25 cellular contexts compared by ENCODE assay signal in the genomic region with DNA sequence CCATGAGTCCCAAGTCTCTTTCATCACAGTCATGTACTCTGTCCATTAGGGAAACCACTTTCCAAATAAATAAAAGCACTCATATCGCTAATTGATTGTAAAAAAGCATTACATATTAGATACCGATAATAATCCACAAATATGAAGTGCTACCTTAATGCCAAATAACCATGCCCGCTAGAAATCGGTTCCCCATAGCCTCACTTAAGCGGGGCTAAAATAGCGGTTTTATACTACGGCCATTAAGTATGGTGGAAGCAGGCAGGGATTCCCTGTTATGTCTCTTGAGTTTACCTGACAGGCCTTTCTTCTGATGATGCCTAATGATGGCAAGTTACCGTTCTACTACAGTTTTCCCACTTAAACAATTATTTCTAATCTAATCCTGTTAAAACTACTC. TPM values are rescaled to one million over a fixed set of nuclear protein-coding genes. Genes with fewer than 3 reads are reported as not detected.
A peak's percentile ranks its signal among the peaks of the same experiment; 100 is the strongest.
DNase-seq lines count a peak whose midpoint lies in the region; ATAC-seq and TF ChIP-seq lines count a peak whose summit lies in the region.
"Had no signal": no experiment of that assay in that cellular context is flagged by ENCODE, and none has a peak within 500 bp of the region (broad histone marks: within the 10 kb centered on the region; RNA-seq: fewer than 3 reads in every experiment).

No MANE protein-coding gene starts in this region.

- DNase-seq in activated CD4-positive, alpha-beta T cell treated with anti-CD3 and anti-CD28 coated beads, Interleukin-2, amount 10 ng/mL, durations not matched to agents 24 days and 14 days: no peak
- no peak for DNase-seq in activated CD4-positive, alpha-beta T cell treated with anti-CD3 and anti-CD28 coated beads, Interleukin-2, amount 50 U/mL, for 4 hours
- DNase-seq in CD4-positive, alpha-beta T cell: no peak
- no peak for DNase-seq in endothelial cell (ENCODE audit: low spot score)
- DNase-seq in right cardiac atrium: no peak
- no peak for DNase-seq in mesothelial cell of epicardium (ENCODE audit: low spot score in 2 of 2, unreplicated experiment in 2 of 2)
- DNase-seq in heart left ventricle: no peak
- DNase-seq: activated CD4-positive, alpha-beta T cell treated with anti-CD3 and anti-CD28 coated beads, Interleukin-2, amount 50 U/mL, for 1 hour; amniotic stem cell; cortex of kidney; GDM1; head of caudate nucleus; left lung; MG63; NCI-H1436 treated with DMSO at 0.1 percent for 48 hours; NCI-H2171; NCI-H69; substantia nigra; SW 1271; uterus had no signal

- H3K4me3 ChIP-seq in right cardiac atrium (ENCODE audit: low read length): no peak overlapping the region
- no peak overlapping the region for H3K4me3 ChIP-seq in heart left ventricle
- H3K4me3 ChIP-seq: BLaER1, left lung, MG63, uterus had no signal

- H3K4me1 ChIP-seq in right cardiac atrium (ENCODE audit: control insufficient read depth, insufficient read depth, low read length): no peaks in the 10 kb centered on the region
- H3K4me1 ChIP-seq in heart left ventricle: peaks cover 4 to 70% (median 25%) of the 10 kb centered on the region in 12 donors

- no peak overlapping the region for H3K27ac ChIP-seq in CD4-positive, alpha-beta T cell (ENCODE audit: low read depth, low read length)
- 0 out of 2 replicates have a peak overlapping the region, but pooled peaks have one; percentile 98 for H3K27ac ChIP-seq in VCaP
- no peak overlapping the region for H3K27ac ChIP-seq in right cardiac atrium (ENCODE audit: low read length)
- H3K27ac ChIP-seq in heart left ventricle: no peak overlapping the region
- H3K27ac ChIP-seq: BLaER1, left lung, neutrophil, uterus had no signal

- POLR2A ChIA-PET in CD4-positive, alpha-beta T cell (lab: Charles Lee): interaction anchor here (6.3 kb wide), 1 partner anchor 36 kb away, joined by 360 read pairs; no protein-coding TSS in a partner anchor

- WGBS in right cardiac atrium: 94% methylated on average over 8 of the region's 8 CpGs
- WGBS in heart left ventricle, 4 donors: 85 to 96% (median 92%) methylated on average over 8 of the region's 8 CpGs

- H3K9me3 Mint-ChIP-seq in activated CD4-positive, alpha-beta T cell treated with anti-CD3 and anti-CD28 coated beads, Interleukin-2, amount 10 ng/mL, durations not matched to agents 24 days and 14 days: no peaks in the 10 kb centered on the region
- H3K9me3 Mint-ChIP-seq in CD4-positive, alpha-beta T cell: no peaks in the 10 kb centered on the region
- H3K9me3 Mint-ChIP-seq in endothelial cell (ENCODE audit: unreplicated experiment): no peaks in the 10 kb centered on the region
- no peaks in the 10 kb centered on the region for H3K9me3 Mint-ChIP-seq in mesothelial cell of epicardium
- H3K9me3 Mint-ChIP-seq: activated T-helper 2 cell treated with anti-CD3 and anti-CD28 coated beads, Interferon-gamma antibody, Interleukin-2, Interleukin-4, amounts not matched to agents 10 μg/mL and 5 μg/mL and 100 μg/mL, durations not matched to agents 14 hours and 24 hours and 36 hours had no signal

- H3K4me3 Mint-ChIP-seq in activated CD4-positive, alpha-beta T cell treated with anti-CD3 and anti-CD28 coated beads, Interleukin-2, amount 10 ng/mL, durations not matched to agents 24 days and 14 days: peak overlapping the region; percentile 64
- H3K4me3 Mint-ChIP-seq in CD4-positive, alpha-beta T cell: peak overlapping the region; percentile 79
- H3K4me3 Mint-ChIP-seq in endothelial cell (ENCODE audit: unreplicated experiment): peak overlapping the region; percentile 39
- H3K4me3 Mint-ChIP-seq in mesothelial cell of epicardium: no peak overlapping the region

- peaks cover 48% of the 10 kb centered on the region for H3K36me3 Mint-ChIP-seq in activated CD4-positive, alpha-beta T cell treated with anti-CD3 and anti-CD28 coated beads, Interleukin-2, amount 10 ng/mL, durations not matched to agents 24 days and 14 days (ENCODE audit: low read depth)
- H3K36me3 Mint-ChIP-seq in CD4-positive, alpha-beta T cell (ENCODE audit: low read depth): peaks cover 63% of the 10 kb centered on the region
- H3K36me3 Mint-ChIP-seq in endothelial cell (ENCODE audit: low read depth, unreplicated experiment): peaks cover 17% of the 10 kb centered on the region
- H3K36me3 Mint-ChIP-seq in mesothelial cell of epicardium: peaks cover 5% of the 10 kb centered on the region

- H3K27me3 Mint-ChIP-seq in activated CD4-positive, alpha-beta T cell treated with anti-CD3 and anti-CD28 coated beads, Interleukin-2, amount 10 ng/mL, durations not matched to agents 24 days and 14 days: no peaks in the 10 kb centered on the region
- H3K27me3 Mint-ChIP-seq in CD4-positive, alpha-beta T cell: no peaks in the 10 kb centered on the region
- H3K27me3 Mint-ChIP-seq in endothelial cell (ENCODE audit: unreplicated experiment): peaks cover 10% of the 10 kb centered on the region
- no peaks in the 10 kb centered on the region for H3K27me3 Mint-ChIP-seq in mesothelial cell of epicardium (ENCODE audit: low read depth)

- CTCF ChIA-PET in CD4-positive, alpha-beta T cell (lab: Charles Lee): interaction anchor here (6.6 kb wide), 1 partner anchor 36 kb away, joined by 194 read pairs; no protein-coding TSS in a partner anchor

- H3K36me3 ChIP-seq in heart left ventricle: peaks cover 0 to 16% (median 8%) of the 10 kb centered on the region in 9 donors
- H3K36me3 ChIP-seq: uterus had no signal

- H3K27me3 ChIP-seq in CD4-positive, alpha-beta T cell (ENCODE audit: control insufficient read depth, insufficient read depth, low read length): no peaks in the 10 kb centered on the region
- H3K27me3 ChIP-seq in right cardiac atrium (ENCODE audit: control insufficient read depth, insufficient read depth) (no peaks in the 10 kb centered on the region), heart left ventricle (no peaks in the 10 kb centered on the region)
- H3K27me3 ChIP-seq: BLaER1, left lung, MG63, uterus had no signal

- H3K27ac Mint-ChIP-seq in activated CD4-positive, alpha-beta T cell treated with anti-CD3 and anti-CD28 coated beads, Interleukin-2, amount 10 ng/mL, durations not matched to agents 24 days and 14 days: peak overlapping the region; percentile 60
- H3K27ac Mint-ChIP-seq in CD4-positive, alpha-beta T cell: peak overlapping the region; percentile 91
- H3K27ac Mint-ChIP-seq in endothelial cell (ENCODE audit: unreplicated experiment) (no peak overlapping the region), mesothelial cell of epicardium (no peak overlapping the region)

- H3K4me1 Mint-ChIP-seq in activated CD4-positive, alpha-beta T cell treated with anti-CD3 and anti-CD28 coated beads, Interleukin-2, amount 10 ng/mL, durations not matched to agents 24 days and 14 days: peaks cover 46% of the 10 kb centered on the region
- H3K4me1 Mint-ChIP-seq in CD4-positive, alpha-beta T cell (ENCODE audit: low read depth): peaks cover 81% of the 10 kb centered on the region
- H3K4me1 Mint-ChIP-seq in endothelial cell (ENCODE audit: unreplicated experiment) (peaks cover 45% of the 10 kb centered on the region), mesothelial cell of epicardium (peaks cover 20% of the 10 kb centered on the region)

- no peak for TF ChIP-seq POLR2A in heart left ventricle (IDR thresholded peaks at IDR 0.05)

- no peaks in the 10 kb centered on the region for H3K9me3 ChIP-seq in CD4-positive, alpha-beta T cell (ENCODE audit: control insufficient read depth, low read length)
- H3K9me3 ChIP-seq in right cardiac atrium (ENCODE audit: control insufficient read depth, low read length) (no peaks in the 10 kb centered on the region), heart left ventricle (no peaks in the 10 kb centered on the region)
- H3K9me3 ChIP-seq: BLaER1, left lung, MG63, neutrophil, uterus had no signal

- TF ChIP-seq CTCF in CD4-positive, alpha-beta T cell (IDR thresholded peaks at IDR 0.05): no peak
- TF ChIP-seq CTCF in VCaP (conservative IDR thresholded peaks at IDR 0.05) (no peak), endothelial cell (IDR thresholded peaks at IDR 0.05; ENCODE audit: unreplicated experiment) (no peak), mesothelial cell of epicardium (IDR thresholded peaks at IDR 0.05; ENCODE audit: unreplicated experiment) (no peak), heart left ventricle (IDR thresholded peaks at IDR 0.05) (no peak)

- ATAC-seq in CD4-positive, alpha-beta T cell (ENCODE audit: poor library complexity): no peak
- ATAC-seq in right cardiac atrium (no peak), heart left ventricle (no peak)
- ATAC-seq: left lung, Right ventricle myocardium inferior had no signal

- intact Hi-C loops in activated CD4-positive, alpha-beta T cell treated with anti-CD3 and anti-CD28 coated beads, Interleukin-2, amount 10 ng/mL, durations not matched to agents 24 days and 14 days (cut with micrococcal nuclease): no loop called here
- intact Hi-C loops in CD4-positive, alpha-beta T cell (cut with DNase I, micrococcal nuclease): no loop called here
- intact Hi-C loops in right cardiac atrium (cut with DNase I): no loop called here
- intact Hi-C loops in heart left ventricle (cut with DNase I): no loop called here

RNA-seq across cellular contexts. Expression of gene ELK4, which starts 3.9 kb away (rescaled TPM):
- 81.8 and 83.1 TPM in 2 replicates for total RNA-seq in activated CD4-positive, alpha-beta T cell treated with anti-CD3 and anti-CD28 coated beads, Interleukin-2, amount 10 ng/mL, durations not matched to agents 24 days and 14 days
- 100 to 1,000 TPM; 145 to 154 TPM for total RNA-seq in CD4-positive, alpha-beta T cell
- total RNA-seq in endothelial cell (ENCODE audit: unreplicated experiment) (57.1 TPM), right cardiac atrium (10 to 100 TPM; 39.7 to 45.0 (median 43.2) TPM), mesothelial cell of epicardium (32.2 to 36.8 TPM (median 34.8 TPM) in 3 replicates), heart left ventricle (10 to 100 TPM; 18.5 to 54.9 (median 36.5) TPM)
- polyA plus RNA-seq in right cardiac atrium (6.3 TPM), heart left ventricle (10 to 100 TPM in 1 of 2 donors, 1 to 10 TPM in 1; 5.0 to 11.3 TPM)

RNA-seq across cellular contexts. Expression of gene SLC45A3, which starts 52.4 kb away (rescaled TPM):
- total RNA-seq in activated CD4-positive, alpha-beta T cell treated with anti-CD3 and anti-CD28 coated beads, Interleukin-2, amount 10 ng/mL, durations not matched to agents 24 days and 14 days: 1.0 and 1.1 TPM in 2 replicates
- under 1 TPM in 1 of 2 experiments, not detected in 1; 0.11 TPM for total RNA-seq in CD4-positive, alpha-beta T cell
- total RNA-seq in endothelial cell (ENCODE audit: unreplicated experiment) (9.2 TPM), right cardiac atrium (1 to 10 TPM; 1.5 to 3.6 (median 2.6) TPM), mesothelial cell of epicardium (7.0 to 7.5 TPM (median 7.1 TPM) in 3 replicates), heart left ventricle (1 to 10 TPM; 1.2 to 6.1 (median 2.6) TPM)
- polyA plus RNA-seq in right cardiac atrium (1.5 TPM), heart left ventricle (1 to 10 TPM; 2.6 to 3.3 TPM)

Comparison
In these comparisons a context has a peak if more than half of its experiments do, and no peak if none do; other contexts are left out.
1. H3K27ac Mint-ChIP-seq: peak in activated CD4-positive, alpha-beta T cell treated with anti-CD3 and anti-CD28 coated beads, Interleukin-2, amount 10 ng/mL, durations not matched to agents 24 days and 14 days (single experiment) and CD4-positive, alpha-beta T cell (single experiment); none in endothelial cell (single experiment) and mesothelial cell of epicardium (single experiment).